34 cellular contexts compared by ENCODE assay signal in the genomic region with DNA sequence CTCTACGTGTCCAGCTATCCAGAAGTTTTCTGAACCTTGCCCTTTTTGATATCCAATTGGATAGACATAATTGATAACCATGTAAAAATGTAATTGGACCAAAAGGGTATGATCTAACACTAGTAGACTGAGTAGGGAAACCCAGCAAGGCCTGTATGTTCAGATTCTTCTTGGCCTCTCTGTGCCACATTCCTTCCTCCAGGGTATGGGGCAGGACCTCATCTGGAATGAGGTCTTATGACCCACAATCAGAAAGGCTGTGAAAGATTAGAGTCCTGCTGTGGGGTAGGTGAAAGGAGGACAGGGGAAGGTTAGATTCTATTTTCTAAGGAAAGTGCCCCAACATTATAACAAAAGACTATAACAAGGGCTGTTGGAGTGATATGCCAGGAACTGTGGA. TPM values are rescaled to one million over a fixed set of nuclear protein-coding genes. Genes with fewer than 3 reads are reported as not detected.
A peak's percentile ranks its signal among the peaks of the same experiment; 100 is the strongest.
DNase-seq lines count a peak whose midpoint lies in the region; ATAC-seq, FAIRE-seq and TF ChIP-seq lines count a peak whose summit lies in the region.
"Had no signal": no experiment of that assay in that cellular context is flagged by ENCODE, and none has a peak within 500 bp of the region (broad histone marks: within the 10 kb centered on the region; RNA-seq: fewer than 3 reads in every experiment).

No MANE protein-coding gene starts in this region.

- dilution Hi-C loops in keratinocyte (cut with MboI; ENCODE audit: extremely low pct_ligation_motif_present, low sequenced_read_pairs): no loop called here

- no peaks in the 10 kb centered on the region for H3K27me3 Mint-ChIP-seq in type B pancreatic cell
- no peaks in the 10 kb centered on the region for H3K27me3 Mint-ChIP-seq in activated CD4-positive, alpha-beta memory T cell treated with anti-CD3 and anti-CD28 coated beads, Interleukin-2, amount 10 ng/mL, durations not matched to agents 7 days and 5 days
- no peaks in the 10 kb centered on the region for H3K27me3 Mint-ChIP-seq in stimulated activated memory B cell treated with anti-CD40 and anti-IgM and Interleukin-4, amounts not matched to agents 10 μg/mL and 1 μg/mL and 100 μg/mL, for 72 hours
- H3K27me3 Mint-ChIP-seq: activated CD4-positive, alpha-beta T cell treated with anti-CD3 and anti-CD28 coated beads for 36 hours; CD4-positive, alpha-beta memory T cell; naive B cell; stimulated activated naive CD8-positive, alpha-beta T cell treated with anti-CD3 and anti-CD28 coated beads, Interleukin-15, Interleukin-2, amounts not matched to agents 100 ng/mL and 50 ng/mL, for 24 hours had no signal

- 95 to 100% (median 97%) methylated on average over 1 of the region's 1 CpG for WGBS in heart left ventricle, 4 donors
- WGBS in ectodermal cell, 2 experiments: 96 to 100% methylated on average over 1 of the region's 1 CpG

- peaks cover 3% of the 10 kb centered on the region for H3K79me2 ChIP-seq in keratinocyte (ENCODE audit: control insufficient read depth, insufficient read depth, low read length)

- POLR2A ChIA-PET in activated CD4-positive, alpha-beta memory T cell treated with anti-CD3 and anti-CD28 coated beads, Interleukin-2, amount 10 ng/mL, durations not matched to agents 7 days and 5 days (lab: Charles Lee): no interaction called here

- no peak overlapping the region for H3K4me2 ChIP-seq in keratinocyte (ENCODE audit: control insufficient read depth, extremely low read depth, insufficient read depth, low read depth, low read length)

- no peaks in the 10 kb centered on the region for H3K4me1 Mint-ChIP-seq in type B pancreatic cell (ENCODE audit: unreplicated experiment)
- no peaks in the 10 kb centered on the region for H3K4me1 Mint-ChIP-seq in activated CD4-positive, alpha-beta memory T cell treated with anti-CD3 and anti-CD28 coated beads, Interleukin-2, amount 10 ng/mL, durations not matched to agents 7 days and 5 days
- no peaks in the 10 kb centered on the region for H3K4me1 Mint-ChIP-seq in stimulated activated memory B cell treated with anti-CD40 and anti-IgM and Interleukin-4, amounts not matched to agents 10 μg/mL and 1 μg/mL and 100 μg/mL, for 72 hours
- H3K4me1 Mint-ChIP-seq: activated CD4-positive, alpha-beta T cell treated with anti-CD3 and anti-CD28 coated beads for 36 hours had no signal

- ATAC-seq in heart left ventricle: no peak
- ATAC-seq in stimulated activated memory B cell treated with anti-CD40 and anti-IgM and Interleukin-4, amounts not matched to agents 10 μg/mL and 1 μg/mL and 100 μg/mL, for 72 hours: no peak
- ATAC-seq: activated CD4-positive, alpha-beta T cell treated with anti-CD3 and anti-CD28 coated beads for 36 hours had no signal

- no peak overlapping the region for H3K9ac ChIP-seq in keratinocyte (ENCODE audit: control insufficient read depth, extremely low read depth, insufficient read depth, low read length)

- H3K4me3 ChIP-seq in left ventricle myocardium inferior (no peak overlapping the region), heart left ventricle (no peak overlapping the region), ectodermal cell (ENCODE audit: insufficient read depth, low read depth, low read length) (no peak overlapping the region), keratinocyte (ENCODE audit: control insufficient read depth in 2 of 3, extremely low read depth in 1 of 3, insufficient read depth in 2 of 3, low read depth in 1 of 3, low read length in 3 of 3) (no peak overlapping the region)
- H3K4me3 ChIP-seq: SJCRH30, thyroid gland had no signal

- no peaks in the 10 kb centered on the region for H4K20me1 ChIP-seq in keratinocyte (ENCODE audit: control insufficient read depth, extremely low read depth, insufficient read depth, low read length)

- H3K36me3 Mint-ChIP-seq in type B pancreatic cell: peaks cover 67% of the 10 kb centered on the region
- H3K36me3 Mint-ChIP-seq in activated CD4-positive, alpha-beta memory T cell treated with anti-CD3 and anti-CD28 coated beads, Interleukin-2, amount 10 ng/mL, durations not matched to agents 7 days and 5 days (ENCODE audit: low read depth): no peaks in the 10 kb centered on the region
- peaks cover 59% of the 10 kb centered on the region for H3K36me3 Mint-ChIP-seq in stimulated activated memory B cell treated with anti-CD40 and anti-IgM and Interleukin-4, amounts not matched to agents 10 μg/mL and 1 μg/mL and 100 μg/mL, for 72 hours

- TF ChIP-seq CTCF in left ventricle myocardium inferior (IDR thresholded peaks at IDR 0.05; ENCODE audit: borderline replicate concordance): peak; percentile 8
- no peak for TF ChIP-seq CTCF in heart left ventricle (IDR thresholded peaks at IDR 0.05)
- peak in 1 of 3 experiments; percentile 53 for TF ChIP-seq CTCF in keratinocyte (optimal IDR thresholded peaks at IDR 0.05 in 1 of 3, IDR thresholded peaks at IDR 0.05 in 1 of 3, conservative IDR thresholded peaks at IDR 0.05 in 1 of 3; ENCODE audit: extremely low read depth in 1 of 3, insufficient read depth in 2 of 3, low read length in 3 of 3)
- TF ChIP-seq CTCF in type B pancreatic cell (conservative IDR thresholded peaks at IDR 0.05): no peak

- H2AFZ ChIP-seq in keratinocyte (ENCODE audit: control insufficient read depth, low read length): no peak overlapping the region

- peaks cover 14% of the 10 kb centered on the region for H3K4me1 ChIP-seq in left ventricle myocardium inferior
- H3K4me1 ChIP-seq in heart left ventricle: peaks cover 0 to 17% (median 0%) of the 10 kb centered on the region in 12 donors
- peaks cover 4% of the 10 kb centered on the region for H3K4me1 ChIP-seq in ectodermal cell (ENCODE audit: control insufficient read depth, insufficient read depth, low read length)
- H3K4me1 ChIP-seq in keratinocyte (ENCODE audit: control insufficient read depth, extremely low read depth, insufficient read depth, low read length): no peaks in the 10 kb centered on the region

- peak overlapping the region; percentile 55 for H3K4me3 Mint-ChIP-seq in type B pancreatic cell
- H3K4me3 Mint-ChIP-seq in activated CD4-positive, alpha-beta memory T cell treated with anti-CD3 and anti-CD28 coated beads, Interleukin-2, amount 10 ng/mL, durations not matched to agents 7 days and 5 days: no peak overlapping the region
- no peak overlapping the region for H3K4me3 Mint-ChIP-seq in stimulated activated memory B cell treated with anti-CD40 and anti-IgM and Interleukin-4, amounts not matched to agents 10 μg/mL and 1 μg/mL and 100 μg/mL, for 72 hours
- H3K4me3 Mint-ChIP-seq: activated CD4-positive, alpha-beta T cell treated with anti-CD3 and anti-CD28 coated beads for 36 hours; CD4-positive, alpha-beta memory T cell; naive B cell; stimulated activated naive CD8-positive, alpha-beta T cell treated with anti-CD3 and anti-CD28 coated beads, Interleukin-15, Interleukin-2, amounts not matched to agents 100 ng/mL and 50 ng/mL, for 24 hours had no signal

- CTCF ChIA-PET in activated CD4-positive, alpha-beta memory T cell treated with anti-CD3 and anti-CD28 coated beads, Interleukin-2, amount 10 ng/mL, durations not matched to agents 7 days and 5 days (lab: Charles Lee): interaction anchor here (1.5 kb wide), 1 partner anchor 120 kb away, joined by 5 read pairs; no protein-coding TSS in a partner anchor

- intact Hi-C loops in left ventricle myocardium inferior (cut with micrococcal nuclease): loop anchor here (5.0 kb wide), 1 partner anchor 336 kb away; no protein-coding TSS in a partner anchor
- intact Hi-C loops in heart left ventricle (cut with DNase I): loop anchor here in 2 of 10 donors (10.0 kb wide), 3 partner anchors 86 to 274 kb away; no protein-coding TSS in a partner anchor

- no peak overlapping the region for H3K27ac ChIP-seq in left ventricle myocardium inferior (replicated peaks)
- no peak overlapping the region for H3K27ac ChIP-seq in heart left ventricle
- H3K27ac ChIP-seq in ectodermal cell (ENCODE audit: insufficient read depth, low read depth, low read length, poor library complexity, severe bottlenecking): peak overlapping the region; percentile 17
- no peak overlapping the region for H3K27ac ChIP-seq in keratinocyte (ENCODE audit: control insufficient read depth, insufficient read depth, low read length)
- H3K27ac ChIP-seq: epithelial cell of prostate, SJCRH30 had no signal

- peak overlapping the region; percentile 86 for H3K27ac Mint-ChIP-seq in type B pancreatic cell
- H3K27ac Mint-ChIP-seq in activated CD4-positive, alpha-beta memory T cell treated with anti-CD3 and anti-CD28 coated beads, Interleukin-2, amount 10 ng/mL, durations not matched to agents 7 days and 5 days: no peak overlapping the region
- no peak overlapping the region for H3K27ac Mint-ChIP-seq in stimulated activated memory B cell treated with anti-CD40 and anti-IgM and Interleukin-4, amounts not matched to agents 10 μg/mL and 1 μg/mL and 100 μg/mL, for 72 hours
- H3K27ac Mint-ChIP-seq: activated CD4-positive, alpha-beta T cell treated with anti-CD3 and anti-CD28 coated beads for 36 hours; stimulated activated naive CD8-positive, alpha-beta T cell treated with anti-CD3 and anti-CD28 coated beads, Interleukin-15, Interleukin-2, amounts not matched to agents 100 ng/mL and 50 ng/mL, for 24 hours had no signal

- no peak for DNase-seq in left ventricle myocardium inferior
- no peak for DNase-seq in heart left ventricle
- DNase-seq in keratinocyte (ENCODE audit: low read depth, low spot score): no peak
- no peak for DNase-seq in type B pancreatic cell (ENCODE audit: extremely low spot score, unreplicated experiment)
- no peak for DNase-seq in NCI-H526 (lab: John Stamatoyannopoulos, UW)
- DNase-seq in activated CD4-positive, alpha-beta memory T cell treated with anti-CD3 and anti-CD28 coated beads, Interleukin-2, amount 10 ng/mL, durations not matched to agents 7 days and 5 days: no peak
- DNase-seq: 8988T; activated CD4-positive, alpha-beta T cell treated with anti-CD3 and anti-CD28 coated beads for 36 hours; activated gamma-delta T cell treated with Interleukin-2 at 50 U/mL for 16 hours; activated T-cell treated with anti-CD3 and anti-CD28 coated beads, Interleukin-2, amount 50 U/mL, for 1 hour; AML-193; CD4-positive, alpha-beta memory T cell; cerebellar nuclear complex; foreskin fibroblast; naive B cell; NCI-H1105 treated with DMSO at 0.1 percent for 48 hours; NCI-H1930; NCI-H2227 treated with DMSO at 0.1 percent for 48 hours; NCI-H748 treated with DMSO at 0.1 percent for 48 hours; nucleus accumbens; SJCRH30; thyroid gland had no signal

- no peaks in the 10 kb centered on the region for H3K9me3 Mint-ChIP-seq in type B pancreatic cell
- no peaks in the 10 kb centered on the region for H3K9me3 Mint-ChIP-seq in activated CD4-positive, alpha-beta memory T cell treated with anti-CD3 and anti-CD28 coated beads, Interleukin-2, amount 10 ng/mL, durations not matched to agents 7 days and 5 days
- peaks cover 4% of the 10 kb centered on the region for H3K9me3 Mint-ChIP-seq in stimulated activated memory B cell treated with anti-CD40 and anti-IgM and Interleukin-4, amounts not matched to agents 10 μg/mL and 1 μg/mL and 100 μg/mL, for 72 hours
- H3K9me3 Mint-ChIP-seq: CD4-positive, alpha-beta memory T cell; stimulated activated naive CD8-positive, alpha-beta T cell treated with anti-CD3 and anti-CD28 coated beads, Interleukin-15, Interleukin-2, amounts not matched to agents 100 ng/mL and 50 ng/mL, for 24 hours had no signal

- H3K9me1 ChIP-seq in keratinocyte (ENCODE audit: control insufficient read depth, extremely low read depth, insufficient read depth, low read length): no peaks in the 10 kb centered on the region

- no peaks in the 10 kb centered on the region for H3K27me3 ChIP-seq in left ventricle myocardium inferior (ENCODE audit: low read depth)
- H3K27me3 ChIP-seq in heart left ventricle: no peaks in the 10 kb centered on the region
- no peaks in the 10 kb centered on the region for H3K27me3 ChIP-seq in ectodermal cell (ENCODE audit: control insufficient read depth, insufficient read depth, low read length, poor library complexity, severe bottlenecking)
- H3K27me3 ChIP-seq in keratinocyte (ENCODE audit: control insufficient read depth, extremely low read depth, insufficient read depth, low read length): no peaks in the 10 kb centered on the region
- H3K27me3 ChIP-seq: SJCRH30, thyroid gland had no signal

- peaks cover 13% of the 10 kb centered on the region for H3K9me3 ChIP-seq in left ventricle myocardium inferior (replicated peaks)
- H3K9me3 ChIP-seq in heart left ventricle: peaks cover 0 to 16% (median 0%) of the 10 kb centered on the region in 12 donors
- no peaks in the 10 kb centered on the region for H3K9me3 ChIP-seq in ectodermal cell (ENCODE audit: control insufficient read depth, low read length)
- H3K9me3 ChIP-seq in keratinocyte (ENCODE audit: control insufficient read depth, low read depth, low read length): no peaks in the 10 kb centered on the region
- H3K9me3 ChIP-seq: SJCRH30, thyroid gland had no signal

- FAIRE-seq in keratinocyte (lab: Jason Lieb, UNC): peak; percentile 26
- FAIRE-seq: GM12891, TTC549 had no signal

- H3K36me3 ChIP-seq in left ventricle myocardium inferior (peaks cover 21% of the 10 kb centered on the region), heart left ventricle (peaks cover 0 to 30% (median 9%) of the 10 kb centered on the region in 9 donors), ectodermal cell (ENCODE audit: control insufficient read depth, insufficient read depth, low read length) (no peaks in the 10 kb centered on the region), keratinocyte (ENCODE audit: control insufficient read depth in 2 of 2, extremely low read depth in 1 of 2, insufficient read depth in 2 of 2, low read length in 2 of 2) (peaks cover 3 to 6% of the 10 kb centered on the region in 2 experiments)

- no peak for TF ChIP-seq POLR2A in heart left ventricle (IDR thresholded peaks at IDR 0.05)

RNA-seq across cellular contexts. Expression of a gene that starts 51.3 kb away (rescaled TPM):
- total RNA-seq in left ventricle myocardium inferior (not detected), heart left ventricle (under 1 TPM in 1 of 9 donors, not detected in 8; 0.25 TPM), type B pancreatic cell (ENCODE audit: low replicate concordance) (3.8 and 26.0 TPM in 2 replicates)
- polyA plus RNA-seq in heart left ventricle (under 1 TPM; 0.07 to 0.08 TPM), keratinocyte (81.1 to 240 TPM (median 98.7 TPM) in 3 replicates)
- 0.28 TPM for polyA plus RNA-seq in ectodermal cell (2013, experiment 1 of 4)
- 0.20 TPM for polyA plus RNA-seq in ectodermal cell (2013, experiment 2 of 4)
- polyA plus RNA-seq in ectodermal cell (2013, experiment 3 of 4): not detected
- 0.16 TPM for polyA plus RNA-seq in ectodermal cell (2013, experiment 4 of 4)
- polyA plus RNA-seq in keratinocyte (2011; ENCODE audit: low read depth): 189 TPM
- 28.3 and 52.7 TPM in 2 replicates for polyA plus RNA-seq in keratinocyte (2011; cell fraction: cytosol; rRNA removed)
- 281 and 386 TPM in 2 replicates for polyA plus RNA-seq in keratinocyte (2011; cell fraction: nucleus; rRNA removed)
- polyA plus RNA-seq in keratinocyte (2012; ENCODE audit: low replicate concordance): 58.0 and 207 TPM in 2 replicates
- polyA minus RNA-seq in keratinocyte: 115 to 234 TPM (median 131 TPM) in 3 replicates
- polyA minus RNA-seq in keratinocyte (2011; cell fraction: cytosol; rRNA and poly(A)+ RNA removed): 45.7 TPM
- polyA minus RNA-seq in keratinocyte (2011; cell fraction: nucleus; rRNA and poly(A)+ RNA removed): 342 and 370 TPM in 2 replicates
- not detected for total RNA-seq in activated CD4-positive, alpha-beta memory T cell treated with anti-CD3 and anti-CD28 coated beads, Interleukin-2, amount 10 ng/mL, durations not matched to agents 7 days and 5 days
- total RNA-seq: activated CD4-positive, alpha-beta T cell treated with anti-CD3 and anti-CD28 coated beads for 36 hours; activated CD8-positive, alpha-beta memory T cell treated with anti-CD3 and anti-CD28 coated beads for 36 hours; CD4-positive, alpha-beta memory T cell; M059J; pulmonary artery endothelial cell; RPMI7951; SJCRH30; skeletal muscle tissue; T-helper 1 cell treated with Interleukin-12 subunit alpha and Interleukin-12 subunit beta and Interleukin-4 antibody, amounts not matched to agents 30 ng/mL and 1 ng/mL, for 36 hours had no signal
- polyA plus RNA-seq: CD4-positive, alpha-beta memory T cell had no signal
